27 cellular contexts compared by ENCODE assay signal in genomic region chr17:41740506-41740905, GRCh38. TPM values are rescaled to one million over a fixed set of nuclear protein-coding genes. Genes with fewer than 3 reads are reported as not detected.
A peak's percentile ranks its signal among the peaks of the same experiment; 100 is the strongest.
DNase-seq lines count a peak whose midpoint lies in the region; ATAC-seq, FAIRE-seq and TF ChIP-seq lines count a peak whose summit lies in the region.
"Had no signal": no experiment of that assay in that cellular context is flagged by ENCODE, and none has a peak within 500 bp of the region (broad histone marks: within the 10 kb centered on the region; RNA-seq: fewer than 3 reads in every experiment).

No MANE protein-coding gene starts in this region.

- H3K4me2 ChIP-seq in HepG2 (ENCODE audit: low read depth, low read length) (no peak overlapping the region), PC-9 (no peak overlapping the region)
- H3K4me2 ChIP-seq: KMS-11 had no signal

- H3K27ac ChIP-seq in HepG2 (ENCODE audit: extremely low read length, insufficient read depth, low read length) (no peak overlapping the region), right lobe of liver (no peak overlapping the region), PC-9 (peak overlapping the region; percentile 55), epithelial cell of prostate (peak overlapping the region; percentile 94)
- H3K27ac ChIP-seq: KMS-11, SJCRH30 had no signal

- DNase-seq in HepG2 (ENCODE audit: low spot score), result no peak
- no peak for DNase-seq in right lobe of liver
- DNase-seq in PC-9, result no peak
- no peak for DNase-seq in epithelial cell of prostate (ENCODE audit: low read depth, low spot score)
- DNase-seq in hepatic stellate cell (ENCODE audit: low spot score), result no peak
- DNase-seq in GM19238 (ENCODE audit: insufficient read length, low spot score), result no peak
- DNase-seq: C1 segment of cervical spinal cord; Caco-2; CD4-positive, alpha-beta memory T cell; MM.1S; NCI-H1417; NCI-H1694; NCI-H2227 treated with DMSO at 0.1 percent for 48 hours; NCI-H526 treated with DMSO at 0.1 percent for 48 hours; SJCRH30 had no signal

- ATAC-seq in HepG2 (no peak), right lobe of liver (no peak), HG02642 (IDR thresholded peaks at IDR 0.05; ENCODE audit: poor library complexity, unreplicated experiment) (no peak)
- no peak for ATAC-seq in stimulated activated memory B cell treated with anti-CD40 and anti-IgM and Interleukin-4, amounts not matched to agents 10 μg/mL and 1 μg/mL and 100 μg/mL, for 72 hours
- ATAC-seq: GM12878, Right ventricle myocardium inferior had no signal

- no peaks in the 10 kb centered on the region for H3K79me2 ChIP-seq in HepG2 (ENCODE audit: insufficient read depth, low read length)
- no peaks in the 10 kb centered on the region for H3K79me2 ChIP-seq in PC-9 (ENCODE audit: low read depth)

- H3F3A ChIP-seq in PC-9 (ENCODE audit: insufficient read depth, low read depth), result peaks cover 28% of the 10 kb centered on the region; the same call in 1 of the 2 replicates

- BruUV-seq in HepG2 (replicated peaks; lab: Mats Ljungman, UMichigan) (no TSS peak), PC-9 (replicated peaks; lab: Mats Ljungman, UMichigan) (no TSS peak)

- TF ChIP-seq CTCF in HepG2 (CRISPR knock-in tag; IDR thresholded peaks at IDR 0.05) (no peak), right lobe of liver (IDR thresholded peaks at IDR 0.05) (no peak), PC-9 (conservative IDR thresholded peaks at IDR 0.05) (no peak)

- no peaks in the 10 kb centered on the region for H3K36me3 Mint-ChIP-seq in stimulated activated memory B cell treated with anti-CD40 and anti-IgM and Interleukin-4, amounts not matched to agents 10 μg/mL and 1 μg/mL and 100 μg/mL, for 72 hours
- H3K36me3 Mint-ChIP-seq: CD4-positive, alpha-beta memory T cell had no signal

- H3K4me3 Mint-ChIP-seq in stimulated activated memory B cell treated with anti-CD40 and anti-IgM and Interleukin-4, amounts not matched to agents 10 μg/mL and 1 μg/mL and 100 μg/mL, for 72 hours, result no peak overlapping the region
- H3K4me3 Mint-ChIP-seq: CD4-positive, alpha-beta memory T cell had no signal

- in situ Hi-C loops in HepG2 (cut with HindIII; ENCODE audit: extremely low pct_ligation_motif_present, low pct_unique_long_range_greater_than_20kb), result no loop called here

- CTCF ChIA-PET in HepG2 (lab: Yijun Ruan, JAX; ENCODE audit: low intra/inter-chr PET ratio, low total read pairs), result interaction anchor here (3.8 kb wide), 1 partner anchor 61 kb away, joined by 97 read pairs; no protein-coding TSS in a partner anchor
- CTCF ChIA-PET in PC-9 (lab: Charles Lee), result interaction anchor here (0.6 kb wide), 1 partner anchor 57 kb away, joined by 6 read pairs; no protein-coding TSS in a partner anchor

- POLR2A ChIA-PET in HepG2 (lab: Yijun Ruan, JAX), result interaction anchor here (0.7 to 1.5 kb wide), 4 partner anchors 46 to 226 kb away, joined by 3 to 4 read pairs (median 4); partner anchors contain the start of genes CNP and JUP
- POLR2A ChIA-PET in PC-9 (lab: Charles Lee; ENCODE audit: unreplicated experiment), result interaction anchor here (0.6 to 1.0 kb wide), 2 partner anchors 31 to 46 kb away, joined by 3 to 5 read pairs; partner anchors contain the start of gene JUP

- intact Hi-C loops in HepG2 (cut with micrococcal nuclease; ENCODE audit: unreplicated experiment) (no loop called here), right lobe of liver (cut with DNase I) (no loop called here), PC-9 (cut with micrococcal nuclease; ENCODE audit: unreplicated experiment) (no loop called here)

- H2AFZ ChIP-seq in HepG2 (ENCODE audit: low read length) (no peak overlapping the region), PC-9 (no peak overlapping the region)

- FAIRE-seq in HepG2 (lab: Jason Lieb, UNC), result no peak
- FAIRE-seq: G401.6, GM12878, RCC 7860 had no signal

- TF ChIP-seq POLR2A in HepG2 (IDR thresholded peaks at IDR 0.05; ENCODE audit: insufficient read depth in 1 of 2, low read depth in 2 of 2, low read length in 2 of 2) (no peak), right lobe of liver (IDR thresholded peaks at IDR 0.05) (no peak)

- H3K9me2 ChIP-seq in PC-9 (ENCODE audit: insufficient read depth), result no peaks in the 10 kb centered on the region

- no peak for TF ChIP-seq EP300 in HepG2 (IDR thresholded peaks at IDR 0.05; ENCODE audit: low read depth in 2 of 2, low read length in 2 of 2)
- no peak for TF ChIP-seq EP300 in HepG2 (CRISPR knock-in tag; IDR thresholded peaks at IDR 0.05; ENCODE audit: borderline replicate concordance)

- peaks cover 33% of the 10 kb centered on the region for H3K4me1 ChIP-seq in HepG2 (ENCODE audit: insufficient read depth, low read length)
- H3K4me1 ChIP-seq in right lobe of liver, result no peaks in the 10 kb centered on the region
- H3K4me1 ChIP-seq in PC-9 (replicated peaks; ENCODE audit: insufficient read depth), result peaks cover 35% of the 10 kb centered on the region

- no peaks in the 10 kb centered on the region for H3K9me3 Mint-ChIP-seq in stimulated activated memory B cell treated with anti-CD40 and anti-IgM and Interleukin-4, amounts not matched to agents 10 μg/mL and 1 μg/mL and 100 μg/mL, for 72 hours
- H3K9me3 Mint-ChIP-seq: CD4-positive, alpha-beta memory T cell had no signal

- H3K9me3 ChIP-seq in HepG2 (ENCODE audit: low read length) (no peaks in the 10 kb centered on the region), right lobe of liver (no peaks in the 10 kb centered on the region), PC-9 (ENCODE audit: insufficient read depth, low read depth) (no peaks in the 10 kb centered on the region)
- H3K9me3 ChIP-seq: Caco-2, SJCRH30 had no signal

- no peaks in the 10 kb centered on the region for H3K4me1 Mint-ChIP-seq in stimulated activated memory B cell treated with anti-CD40 and anti-IgM and Interleukin-4, amounts not matched to agents 10 μg/mL and 1 μg/mL and 100 μg/mL, for 72 hours

- 65% methylated on average over 5 of the region's 5 CpGs for WGBS in HepG2 (ENCODE audit: low lambda C conversion rate)
- 31% methylated on average over 2 of the region's 5 CpGs for WGBS in right lobe of liver (ENCODE audit: insufficient coverage, low coverage, low lambda C conversion rate, missing lambda C conversion rate)

- H4K20me1 ChIP-seq in HepG2 (ENCODE audit: insufficient read depth, low read length) (no peaks in the 10 kb centered on the region), PC-9 (ENCODE audit: insufficient read depth) (no peaks in the 10 kb centered on the region)

- H3K27ac Mint-ChIP-seq in stimulated activated memory B cell treated with anti-CD40 and anti-IgM and Interleukin-4, amounts not matched to agents 10 μg/mL and 1 μg/mL and 100 μg/mL, for 72 hours, result no peak overlapping the region
- H3K27ac Mint-ChIP-seq: CD4-positive, alpha-beta memory T cell had no signal

- H3K36me3 ChIP-seq in HepG2 (replicated peaks in 1 of 2; ENCODE audit: control insufficient read depth in 1 of 2, insufficient read depth in 2 of 2, low read length in 2 of 2) (no peaks in the 10 kb centered on the region), right lobe of liver (no peaks in the 10 kb centered on the region), PC-9 (ENCODE audit: low read depth) (no peaks in the 10 kb centered on the region)
- H3K36me3 ChIP-seq: SJCRH30 had no signal

- no peak overlapping the region for H3K4me3 ChIP-seq in HepG2 (replicated peaks in 1 of 3; ENCODE audit: insufficient read depth in 1 of 3, low read depth in 2 of 3, low read length in 3 of 3)
- no peak overlapping the region for H3K4me3 ChIP-seq in right lobe of liver
- no peak overlapping the region for H3K4me3 ChIP-seq in PC-9
- H3K4me3 ChIP-seq: GM12878, SJCRH30 had no signal

- peaks cover 6 to 43% of the 10 kb centered on the region in 2 experiments for H3K27me3 ChIP-seq in HepG2 (ENCODE audit: control insufficient read depth in 1 of 2, insufficient read depth in 2 of 2, low read length in 2 of 2)
- peaks cover 5 to 6% of the 10 kb centered on the region in 2 donors for H3K27me3 ChIP-seq in right lobe of liver
- peaks cover 8% of the 10 kb centered on the region; the same call in 1 of the 2 replicates for H3K27me3 ChIP-seq in PC-9 (ENCODE audit: insufficient read depth, low read depth)

- peaks cover 25% of the 10 kb centered on the region for H3K27me3 Mint-ChIP-seq in stimulated activated memory B cell treated with anti-CD40 and anti-IgM and Interleukin-4, amounts not matched to agents 10 μg/mL and 1 μg/mL and 100 μg/mL, for 72 hours

- no peak for TF ChIP-seq RAD21 in HepG2 (CRISPR knock-in tag; IDR thresholded peaks at IDR 0.05)

- no peak overlapping the region for H3K9ac ChIP-seq in HepG2 (ENCODE audit: insufficient read depth, low read depth, low read length)
- H3K9ac ChIP-seq: KMS-11 had no signal

RNA-seq across cellular contexts. Expression of gene HAP1, which starts 6.1 kb away (rescaled TPM):
- total RNA-seq in HepG2 (2016; rRNA removed; fragmentation: Illumina TruSeq; extraction: Trizol) (0.07 and 0.08 TPM in 2 replicates), right lobe of liver (under 1 TPM in 3 of 6 experiments, not detected in 3; 0.07 to 0.10 (median 0.07) TPM), PC-9 (2021) (1.1 and 2.2 TPM in 2 replicates)
- total RNA-seq in HepG2 (2016; cell fraction: cytosol; rRNA removed; fragmentation: Illumina TruSeq; extraction: Trizol; ENCODE audit: low read depth), result not detected in 2 replicates
- total RNA-seq in HepG2 (2016; cell fraction: insoluble cytoplasmic fraction; rRNA removed; fragmentation: Illumina TruSeq; extraction: Trizol), result 0.07 and 0.11 TPM in 2 replicates
- total RNA-seq in HepG2 (2016; cell fraction: membrane; rRNA removed; fragmentation: Illumina TruSeq; extraction: Trizol), result 0.03 TPM in 1 of 2 replicates, not detected in the other
- total RNA-seq in HepG2 (2016; cell fraction: nucleus; rRNA removed; fragmentation: Illumina TruSeq; extraction: Trizol), result 0.12 TPM in 1 of 2 replicates, not detected in the other
- 0.07 and 0.30 TPM in 2 replicates for polyA plus RNA-seq in HepG2 (2011; rRNA removed)
- polyA plus RNA-seq in HepG2 (2011; cell fraction: cytosol; rRNA removed), result 0.07 and 0.08 TPM in 2 replicates
- 1.1 TPM in 2 replicates for polyA plus RNA-seq in HepG2 (2011; cell fraction: nucleus; rRNA removed)
- polyA plus RNA-seq in HepG2 (2012), result 0.13 and 0.19 TPM in 2 replicates
- not detected in 2 replicates for polyA plus RNA-seq in HepG2 (2016; cell fraction: cytosol; fragmentation: Illumina TruSeq; extraction: Trizol; ENCODE audit: low read depth)
- polyA plus RNA-seq in HepG2 (2016; cell fraction: insoluble cytoplasmic fraction; fragmentation: Illumina TruSeq; extraction: Trizol; ENCODE audit: low read depth), result 0.11 TPM in 1 of 2 replicates, not detected in the other
- polyA plus RNA-seq in HepG2 (2016; cell fraction: membrane; fragmentation: Illumina TruSeq; extraction: Trizol; ENCODE audit: low read depth), result not detected in 2 replicates
- polyA plus RNA-seq in HepG2 (2016; cell fraction: nucleus; fragmentation: Illumina TruSeq; extraction: Trizol; ENCODE audit: insufficient read depth, low read depth), result 0.11 and 0.15 TPM in 2 replicates
- polyA minus RNA-seq in HepG2 (2011; rRNA and poly(A)+ RNA removed; ENCODE audit: low replicate concordance), result 0.07 TPM in 1 of 2 replicates, not detected in the other
- polyA minus RNA-seq in HepG2 (2011; cell fraction: cytosol; rRNA and poly(A)+ RNA removed), result not detected in 2 replicates
- polyA minus RNA-seq in HepG2 (2011; cell fraction: nucleus; rRNA and poly(A)+ RNA removed), result 0.12 and 0.26 TPM in 2 replicates
- total RNA-seq: GM12878 had no signal
- polyA plus RNA-seq: CD4-positive, alpha-beta memory T cell; GM12878 had no signal

RNA-seq across cellular contexts. Expression of gene GAST, which starts 28.4 kb away (rescaled TPM):
- 0.42 TPM in 1 of 2 replicates, not detected in the other for total RNA-seq in HepG2 (2016; rRNA removed; fragmentation: Illumina TruSeq; extraction: Trizol)
- total RNA-seq in HepG2 (2016; cell fraction: cytosol; rRNA removed; fragmentation: Illumina TruSeq; extraction: Trizol; ENCODE audit: low read depth), result not detected in 2 replicates
- total RNA-seq in HepG2 (2016; cell fraction: insoluble cytoplasmic fraction; rRNA removed; fragmentation: Illumina TruSeq; extraction: Trizol), result 0.52 TPM in 1 of 2 replicates, not detected in the other
- total RNA-seq in HepG2 (2016; cell fraction: membrane; rRNA removed; fragmentation: Illumina TruSeq; extraction: Trizol), result not detected in 2 replicates
- total RNA-seq in HepG2 (2016; cell fraction: nucleus; rRNA removed; fragmentation: Illumina TruSeq; extraction: Trizol), result 1.4 TPM in 1 of 2 replicates, not detected in the other
- polyA plus RNA-seq in HepG2 (2011; rRNA removed), result 0.32 and 0.65 TPM in 2 replicates
- polyA plus RNA-seq in HepG2 (2011; cell fraction: cytosol; rRNA removed), result 0.32 and 0.93 TPM in 2 replicates
- polyA plus RNA-seq in HepG2 (2011; cell fraction: nucleus; rRNA removed), result not detected in 2 replicates
- polyA plus RNA-seq in HepG2 (2012), result 0.56 and 4.9 TPM in 2 replicates
- not detected in 2 replicates for polyA plus RNA-seq in HepG2 (2016; cell fraction: cytosol; fragmentation: Illumina TruSeq; extraction: Trizol; ENCODE audit: low read depth)
- 1.1 TPM in 1 of 2 replicates, not detected in the other for polyA plus RNA-seq in HepG2 (2016; cell fraction: insoluble cytoplasmic fraction; fragmentation: Illumina TruSeq; extraction: Trizol; ENCODE audit: low read depth)
- polyA plus RNA-seq in HepG2 (2016; cell fraction: membrane; fragmentation: Illumina TruSeq; extraction: Trizol; ENCODE audit: low read depth), result not detected in 2 replicates
- 1.4 TPM in 1 of 2 replicates, not detected in the other for polyA plus RNA-seq in HepG2 (2016; cell fraction: nucleus; fragmentation: Illumina TruSeq; extraction: Trizol; ENCODE audit: insufficient read depth, low read depth)
- polyA minus RNA-seq in HepG2 (2011; rRNA and poly(A)+ RNA removed; ENCODE audit: low replicate concordance), result 0.58 TPM in 1 of 2 replicates, not detected in the other
- not detected in 2 replicates for polyA minus RNA-seq in HepG2 (2011; cell fraction: cytosol; rRNA and poly(A)+ RNA removed)
- not detected in 2 replicates for polyA minus RNA-seq in HepG2 (2011; cell fraction: nucleus; rRNA and poly(A)+ RNA removed)
- not detected for total RNA-seq in right lobe of liver
- total RNA-seq in PC-9 (2021), result 0.87 TPM in 1 of 2 replicates, not detected in the other
- total RNA-seq: A172; CD4-positive, alpha-beta memory T cell; GM12878; H4; HT1080; NCI-H460; Right ventricle myocardium inferior; SJCRH30 had no signal
- polyA plus RNA-seq: AG04450; CD4-positive, alpha-beta memory T cell; GM12878 had no signal

RNA-seq across cellular contexts. Expression of gene JUP, which starts 46.0 kb away (rescaled TPM):
- 20.6 and 20.9 TPM in 2 replicates for total RNA-seq in HepG2 (2016; rRNA removed; fragmentation: Illumina TruSeq; extraction: Trizol)
- total RNA-seq in HepG2 (2016; cell fraction: cytosol; rRNA removed; fragmentation: Illumina TruSeq; extraction: Trizol; ENCODE audit: low read depth), result 6.9 and 7.8 TPM in 2 replicates
- total RNA-seq in HepG2 (2016; cell fraction: insoluble cytoplasmic fraction; rRNA removed; fragmentation: Illumina TruSeq; extraction: Trizol), result 16.7 and 22.4 TPM in 2 replicates
- 11.7 and 12.0 TPM in 2 replicates for total RNA-seq in HepG2 (2016; cell fraction: membrane; rRNA removed; fragmentation: Illumina TruSeq; extraction: Trizol)
- total RNA-seq in HepG2 (2016; cell fraction: nucleus; rRNA removed; fragmentation: Illumina TruSeq; extraction: Trizol), result 15.0 and 20.7 TPM in 2 replicates
- polyA plus RNA-seq in HepG2 (2011; rRNA removed), result 12.1 and 21.4 TPM in 2 replicates
- polyA plus RNA-seq in HepG2 (2011; cell fraction: cytosol; rRNA removed), result 8.9 and 10.9 TPM in 2 replicates
- 23.8 and 30.1 TPM in 2 replicates for polyA plus RNA-seq in HepG2 (2011; cell fraction: nucleus; rRNA removed)
- polyA plus RNA-seq in HepG2 (2012), result 36.1 and 37.0 TPM in 2 replicates
- polyA plus RNA-seq in HepG2 (2016; cell fraction: cytosol; fragmentation: Illumina TruSeq; extraction: Trizol; ENCODE audit: low read depth), result 3.5 and 4.6 TPM in 2 replicates
- polyA plus RNA-seq in HepG2 (2016; cell fraction: insoluble cytoplasmic fraction; fragmentation: Illumina TruSeq; extraction: Trizol; ENCODE audit: low read depth), result 22.1 and 35.3 TPM in 2 replicates
- polyA plus RNA-seq in HepG2 (2016; cell fraction: membrane; fragmentation: Illumina TruSeq; extraction: Trizol; ENCODE audit: low read depth), result 9.5 and 10.0 TPM in 2 replicates
- 24.1 and 25.5 TPM in 2 replicates for polyA plus RNA-seq in HepG2 (2016; cell fraction: nucleus; fragmentation: Illumina TruSeq; extraction: Trizol; ENCODE audit: insufficient read depth, low read depth)
- polyA minus RNA-seq in HepG2 (2011; rRNA and poly(A)+ RNA removed; ENCODE audit: low replicate concordance), result 43.6 and 59.1 TPM in 2 replicates
- 25.9 and 32.6 TPM in 2 replicates for polyA minus RNA-seq in HepG2 (2011; cell fraction: cytosol; rRNA and poly(A)+ RNA removed)
- 13.5 and 13.8 TPM in 2 replicates for polyA minus RNA-seq in HepG2 (2011; cell fraction: nucleus; rRNA and poly(A)+ RNA removed)
- 10 to 100 TPM; 54.3 to 74.8 (median 65.7) TPM for total RNA-seq in right lobe of liver
- total RNA-seq in PC-9 (2021), result 259 TPM in 2 replicates

RNA-seq across cellular contexts. Expression of gene EIF1, which starts 51.8 kb away (rescaled TPM):
- total RNA-seq in HepG2 (2016; rRNA removed; fragmentation: Illumina TruSeq; extraction: Trizol), result 147 and 199 TPM in 2 replicates
- 90.4 and 105 TPM in 2 replicates for total RNA-seq in HepG2 (2016; cell fraction: cytosol; rRNA removed; fragmentation: Illumina TruSeq; extraction: Trizol; ENCODE audit: low read depth)
- total RNA-seq in HepG2 (2016; cell fraction: insoluble cytoplasmic fraction; rRNA removed; fragmentation: Illumina TruSeq; extraction: Trizol), result 134 and 191 TPM in 2 replicates
- total RNA-seq in HepG2 (2016; cell fraction: membrane; rRNA removed; fragmentation: Illumina TruSeq; extraction: Trizol), result 209 and 226 TPM in 2 replicates
- 237 and 265 TPM in 2 replicates for total RNA-seq in HepG2 (2016; cell fraction: nucleus; rRNA removed; fragmentation: Illumina TruSeq; extraction: Trizol)
- polyA plus RNA-seq in HepG2 (2011; rRNA removed), result 388 and 517 TPM in 2 replicates
- 157 and 242 TPM in 2 replicates for polyA plus RNA-seq in HepG2 (2011; cell fraction: cytosol; rRNA removed)
- 346 and 409 TPM in 2 replicates for polyA plus RNA-seq in HepG2 (2011; cell fraction: nucleus; rRNA removed)
- polyA plus RNA-seq in HepG2 (2012), result 1,096 and 1,427 TPM in 2 replicates
- 537 and 540 TPM in 2 replicates for polyA plus RNA-seq in HepG2 (2016; cell fraction: cytosol; fragmentation: Illumina TruSeq; extraction: Trizol; ENCODE audit: low read depth)
- polyA plus RNA-seq in HepG2 (2016; cell fraction: insoluble cytoplasmic fraction; fragmentation: Illumina TruSeq; extraction: Trizol; ENCODE audit: low read depth), result 606 and 702 TPM in 2 replicates
- polyA plus RNA-seq in HepG2 (2016; cell fraction: membrane; fragmentation: Illumina TruSeq; extraction: Trizol; ENCODE audit: low read depth), result 490 and 548 TPM in 2 replicates
- polyA plus RNA-seq in HepG2 (2016; cell fraction: nucleus; fragmentation: Illumina TruSeq; extraction: Trizol; ENCODE audit: insufficient read depth, low read depth), result 691 and 695 TPM in 2 replicates
- 70.2 and 87.8 TPM in 2 replicates for polyA minus RNA-seq in HepG2 (2011; rRNA and poly(A)+ RNA removed; ENCODE audit: low replicate concordance)
- 159 and 198 TPM in 2 replicates for polyA minus RNA-seq in HepG2 (2011; cell fraction: cytosol; rRNA and poly(A)+ RNA removed)
- polyA minus RNA-seq in HepG2 (2011; cell fraction: nucleus; rRNA and poly(A)+ RNA removed), result 333 and 395 TPM in 2 replicates
- total RNA-seq in right lobe of liver, result 100 to 1,000 TPM; 284 to 454 (median 404) TPM
- total RNA-seq in PC-9 (2021), result 775 and 874 TPM in 2 replicates

Comparison
In these comparisons a context has a peak if more than half of its experiments do, and no peak if none do; other contexts are left out.
1. H3K27ac ChIP-seq: peak in PC-9 (single experiment) and epithelial cell of prostate (single experiment); none in HepG2 (single experiment) and right lobe of liver (0 of 3).